Comparison of ENCODE assay signal across 14 cellular contexts in genomic region chrX:119636419-119636818, GRCh38. TPM values are rescaled to one million over a fixed set of nuclear protein-coding genes. Genes with fewer than 3 reads are reported as not detected.
DNase-seq lines count a peak whose midpoint lies in the region; ATAC-seq, FAIRE-seq and TF ChIP-seq lines count a peak whose summit lies in the region.
"Had no signal": no experiment of that assay in that cellular context is flagged by ENCODE, and none has a peak within 500 bp of the region (broad histone marks: within the 10 kb centered on the region; RNA-seq: fewer than 3 reads in every experiment).

No MANE protein-coding gene starts in this region.

- BruUV-seq in HepG2 (replicated peaks; lab: Mats Ljungman, UMichigan) = no TSS peak

- H3K4me1 ChIP-seq in spleen = peaks cover 3 to 41% (median 23%) of the 10 kb centered on the region in 6 donors
- H3K4me1 ChIP-seq in vagina = no peaks in the 10 kb centered on the region
- no peaks in the 10 kb centered on the region for H3K4me1 ChIP-seq in HepG2 (ENCODE audit: insufficient read depth, low read length)
- H3K4me1 ChIP-seq: A549 had no signal

- in situ Hi-C loops in HepG2 (cut with HindIII; ENCODE audit: extremely low pct_ligation_motif_present, low pct_unique_long_range_greater_than_20kb) = no loop called here

- H3K36me3 ChIP-seq in spleen (peaks cover 5 to 99% (median 39%) of the 10 kb centered on the region in 6 donors), vagina (peaks cover 0 to 3% of the 10 kb centered on the region in 2 donors), HepG2 (replicated peaks in 1 of 2; ENCODE audit: control insufficient read depth in 1 of 2, insufficient read depth in 2 of 2, low read length in 2 of 2) (no peaks in the 10 kb centered on the region)

- CTCF ChIA-PET in activated CD8-positive, alpha-beta memory T cell treated with anti-CD3 and anti-CD28 coated beads, Interleukin-2, amount 10 ng/mL, durations not matched to agents 7 days and 5 days (lab: Charles Lee) = interaction anchor here (1.2 to 1.4 kb wide), 2 partner anchors 93 to 120 kb away, joined by 3 read pairs; no protein-coding TSS in a partner anchor
- CTCF ChIA-PET in HepG2 (lab: Yijun Ruan, JAX; ENCODE audit: low intra/inter-chr PET ratio, low total read pairs) = no interaction called here

- H3K27me3 Mint-ChIP-seq in activated CD8-positive, alpha-beta memory T cell treated with anti-CD3 and anti-CD28 coated beads, Interleukin-2, amount 10 ng/mL, durations not matched to agents 7 days and 5 days = no peaks in the 10 kb centered on the region

- TF ChIP-seq RAD21 in HepG2 (CRISPR knock-in tag; IDR thresholded peaks at IDR 0.05) = no peak

- H3K4me3 ChIP-seq in spleen (no peak overlapping the region), vagina (no peak overlapping the region), HepG2 (replicated peaks in 1 of 3; ENCODE audit: insufficient read depth in 1 of 3, low read depth in 2 of 3, low read length in 3 of 3) (no peak overlapping the region)
- H3K4me3 ChIP-seq: A549 had no signal

- H2AFZ ChIP-seq in HepG2 (ENCODE audit: low read length) = no peak overlapping the region

- no peak overlapping the region for H3K4me2 ChIP-seq in HepG2 (ENCODE audit: low read depth, low read length)
- H3K4me2 ChIP-seq: A549 had no signal

- H3K9ac ChIP-seq in HepG2 (ENCODE audit: insufficient read depth, low read depth, low read length) = no peak overlapping the region

- H3K9me3 Mint-ChIP-seq in activated CD8-positive, alpha-beta memory T cell treated with anti-CD3 and anti-CD28 coated beads, Interleukin-2, amount 10 ng/mL, durations not matched to agents 7 days and 5 days (ENCODE audit: low read depth) = no peaks in the 10 kb centered on the region
- H3K9me3 Mint-ChIP-seq: natural killer cell had no signal

- no peak for TF ChIP-seq EP300 in HepG2 (IDR thresholded peaks at IDR 0.05; ENCODE audit: low read depth in 2 of 2, low read length in 2 of 2)
- TF ChIP-seq EP300 in HepG2 (CRISPR knock-in tag; IDR thresholded peaks at IDR 0.05; ENCODE audit: borderline replicate concordance) = no peak

- no peak for FAIRE-seq in HepG2 (lab: Jason Lieb, UNC)
- FAIRE-seq: A549, colon had no signal

- TF ChIP-seq POLR2A in spleen (IDR thresholded peaks at IDR 0.05) = no peak
- no peak for TF ChIP-seq POLR2A in vagina (IDR thresholded peaks at IDR 0.05)
- no peak for TF ChIP-seq POLR2A in HepG2 (IDR thresholded peaks at IDR 0.05; ENCODE audit: insufficient read depth in 1 of 2, low read depth in 2 of 2, low read length in 2 of 2)

- DNase-seq in activated CD8-positive, alpha-beta memory T cell treated with anti-CD3 and anti-CD28 coated beads, Interleukin-2, amount 10 ng/mL, durations not matched to agents 7 days and 5 days = no peak
- no peak for DNase-seq in activated CD8-positive, alpha-beta memory T cell treated with anti-CD3 and anti-CD28 coated beads for 24 hours
- DNase-seq in spleen (peak; percentile 83), vagina (ENCODE audit: extremely low spot score in 2 of 2) (no peak), HepG2 (ENCODE audit: low spot score) (no peak), SKM-1 (lab: John Stamatoyannopoulos, UW; ENCODE audit: unreplicated experiment) (no peak)
- DNase-seq: activated naive CD4-positive, alpha-beta T cell; IMR-90; islet precursor cell; natural killer cell had no signal

- 50 to 71% (median 57%) methylated on average over 1 to 8 of the region's 8 CpGs for WGBS in spleen, 5 donors
- 94% methylated on average over 3 of the region's 8 CpGs for WGBS in HepG2 (ENCODE audit: low lambda C conversion rate)

- H3K27me3 ChIP-seq in spleen (replicated peaks in 1 of 7) (no peaks in the 10 kb centered on the region), vagina (no peaks in the 10 kb centered on the region), HepG2 (ENCODE audit: control insufficient read depth in 1 of 2, insufficient read depth in 2 of 2, low read length in 2 of 2) (no peaks in the 10 kb centered on the region)

- H3K4me3 Mint-ChIP-seq in activated CD8-positive, alpha-beta memory T cell treated with anti-CD3 and anti-CD28 coated beads, Interleukin-2, amount 10 ng/mL, durations not matched to agents 7 days and 5 days = no peak overlapping the region
- H3K4me3 Mint-ChIP-seq: natural killer cell had no signal

- no peak for ATAC-seq in activated CD8-positive, alpha-beta memory T cell treated with anti-CD3 and anti-CD28 coated beads, Interleukin-2, amount 10 ng/mL, durations not matched to agents 7 days and 5 days
- ATAC-seq in GM21390 (IDR thresholded peaks at IDR 0.05; ENCODE audit: unreplicated experiment) (peak; percentile 48), HG03378 (IDR thresholded peaks at IDR 0.05; ENCODE audit: unreplicated experiment) (peak; percentile 38), HepG2 (no peak)
- ATAC-seq: A549 had no signal

- peaks cover 64% of the 10 kb centered on the region for H3K36me3 Mint-ChIP-seq in activated CD8-positive, alpha-beta memory T cell treated with anti-CD3 and anti-CD28 coated beads, Interleukin-2, amount 10 ng/mL, durations not matched to agents 7 days and 5 days
- H3K36me3 Mint-ChIP-seq: natural killer cell had no signal

- peak overlapping the region; percentile 32 for H3K27ac Mint-ChIP-seq in activated CD8-positive, alpha-beta memory T cell treated with anti-CD3 and anti-CD28 coated beads, Interleukin-2, amount 10 ng/mL, durations not matched to agents 7 days and 5 days

- H3K27ac ChIP-seq in spleen (peak overlapping the region in 4 of 8 donors; percentile 45 to 66 (median 52)), vagina (no peak overlapping the region), HepG2 (ENCODE audit: extremely low read length, insufficient read depth, low read length) (no peak overlapping the region)
- H3K27ac ChIP-seq: A549 had no signal

- peaks cover 21% of the 10 kb centered on the region for H3K4me1 Mint-ChIP-seq in activated CD8-positive, alpha-beta memory T cell treated with anti-CD3 and anti-CD28 coated beads, Interleukin-2, amount 10 ng/mL, durations not matched to agents 7 days and 5 days

- no peak for TF ChIP-seq CTCF in spleen (IDR thresholded peaks at IDR 0.05 in 8 of 11, conservative IDR thresholded peaks at IDR 0.05 in 3 of 11)
- TF ChIP-seq CTCF in vagina (IDR thresholded peaks at IDR 0.05) = no peak
- no peak for TF ChIP-seq CTCF in HepG2 (CRISPR knock-in tag; IDR thresholded peaks at IDR 0.05)

- POLR2A ChIA-PET in HepG2 (lab: Yijun Ruan, JAX) = no interaction called here

- H3K9me3 ChIP-seq in spleen (no peaks in the 10 kb centered on the region), vagina (no peaks in the 10 kb centered on the region), HepG2 (ENCODE audit: low read length) (no peaks in the 10 kb centered on the region)
- H3K9me3 ChIP-seq: A549 had no signal

- H4K20me1 ChIP-seq in HepG2 (ENCODE audit: insufficient read depth, low read length) = no peaks in the 10 kb centered on the region

- no peaks in the 10 kb centered on the region for H3K79me2 ChIP-seq in HepG2 (ENCODE audit: insufficient read depth, low read length)

- intact Hi-C loops in spleen (cut with DNase I; ENCODE audit: low total_unique reads) = no loop called here
- intact Hi-C loops in vagina (cut with DNase I) = no loop called here
- intact Hi-C loops in HepG2 (cut with micrococcal nuclease; ENCODE audit: unreplicated experiment) = no loop called here

RNA-seq across cellular contexts. Expression of gene NKRF, which starts 30.2 kb away (rescaled TPM):
- 10 to 100 TPM; 16.9 to 22.0 TPM for total RNA-seq in activated CD8-positive, alpha-beta memory T cell treated with anti-CD3 and anti-CD28 coated beads, Interleukin-2, amount 10 ng/mL, durations not matched to agents 7 days and 5 days
- total RNA-seq in spleen (10 to 100 TPM in 5 of 7 donors, 1 to 10 TPM in 2; 8.2 to 13.8 (median 12.5) TPM), vagina (9.8 TPM), HepG2 (2016; rRNA removed; fragmentation: Illumina TruSeq; extraction: Trizol) (6.0 and 12.2 TPM in 2 replicates)
- polyA plus RNA-seq in spleen (10 to 100 TPM in 1 of 3 donors, 1 to 10 TPM in 2; 6.9 to 10.9 (median 9.4) TPM), HepG2 (2011; rRNA removed) (2.9 and 3.3 TPM in 2 replicates)
- 0.51 and 0.79 TPM in 2 replicates for total RNA-seq in HepG2 (2016; cell fraction: cytosol; rRNA removed; fragmentation: Illumina TruSeq; extraction: Trizol; ENCODE audit: low read depth)
- 6.2 and 11.8 TPM in 2 replicates for total RNA-seq in HepG2 (2016; cell fraction: insoluble cytoplasmic fraction; rRNA removed; fragmentation: Illumina TruSeq; extraction: Trizol)
- 3.2 and 3.5 TPM in 2 replicates for total RNA-seq in HepG2 (2016; cell fraction: membrane; rRNA removed; fragmentation: Illumina TruSeq; extraction: Trizol)
- total RNA-seq in HepG2 (2016; cell fraction: nucleus; rRNA removed; fragmentation: Illumina TruSeq; extraction: Trizol) = 7.9 and 9.5 TPM in 2 replicates
- 1.7 and 2.7 TPM in 2 replicates for polyA plus RNA-seq in HepG2 (2011; cell fraction: cytosol; rRNA removed)
- 3.1 and 3.2 TPM in 2 replicates for polyA plus RNA-seq in HepG2 (2011; cell fraction: nucleus; rRNA removed)
- 6.7 and 8.1 TPM in 2 replicates for polyA plus RNA-seq in HepG2 (2012)
- polyA plus RNA-seq in HepG2 (2016; cell fraction: cytosol; fragmentation: Illumina TruSeq; extraction: Trizol; ENCODE audit: low read depth) = 0.48 and 0.50 TPM in 2 replicates
- 10.8 and 11.1 TPM in 2 replicates for polyA plus RNA-seq in HepG2 (2016; cell fraction: insoluble cytoplasmic fraction; fragmentation: Illumina TruSeq; extraction: Trizol; ENCODE audit: low read depth)
- 1.5 and 2.1 TPM in 2 replicates for polyA plus RNA-seq in HepG2 (2016; cell fraction: membrane; fragmentation: Illumina TruSeq; extraction: Trizol; ENCODE audit: low read depth)
- polyA plus RNA-seq in HepG2 (2016; cell fraction: nucleus; fragmentation: Illumina TruSeq; extraction: Trizol; ENCODE audit: insufficient read depth, low read depth) = 10.9 and 13.0 TPM in 2 replicates
- 3.8 and 8.4 TPM in 2 replicates for polyA minus RNA-seq in HepG2 (2011; rRNA and poly(A)+ RNA removed; ENCODE audit: low replicate concordance)
- polyA minus RNA-seq in HepG2 (2011; cell fraction: cytosol; rRNA and poly(A)+ RNA removed) = 5.5 and 6.5 TPM in 2 replicates
- polyA minus RNA-seq in HepG2 (2011; cell fraction: nucleus; rRNA and poly(A)+ RNA removed) = 7.2 and 9.7 TPM in 2 replicates

RNA-seq across cellular contexts. Expression of gene SEPTIN6, which starts 56.5 kb away (rescaled TPM):
- 100 to 1,000 TPM; 236 to 263 TPM for total RNA-seq in activated CD8-positive, alpha-beta memory T cell treated with anti-CD3 and anti-CD28 coated beads, Interleukin-2, amount 10 ng/mL, durations not matched to agents 7 days and 5 days
- total RNA-seq in spleen (100 to 1,000 TPM in 3 of 7 donors, 10 to 100 TPM in 4; 94.7 to 139 (median 99.8) TPM), vagina (25.8 TPM), HepG2 (2016; rRNA removed; fragmentation: Illumina TruSeq; extraction: Trizol) (21.7 and 34.1 TPM in 2 replicates)
- polyA plus RNA-seq in spleen (10 to 100 TPM; 45.1 to 58.2 (median 50.8) TPM), HepG2 (2011; rRNA removed) (35.9 and 38.3 TPM in 2 replicates)
- total RNA-seq in HepG2 (2016; cell fraction: cytosol; rRNA removed; fragmentation: Illumina TruSeq; extraction: Trizol; ENCODE audit: low read depth) = 4.2 and 4.3 TPM in 2 replicates
- 22.6 and 30.6 TPM in 2 replicates for total RNA-seq in HepG2 (2016; cell fraction: insoluble cytoplasmic fraction; rRNA removed; fragmentation: Illumina TruSeq; extraction: Trizol)
- total RNA-seq in HepG2 (2016; cell fraction: membrane; rRNA removed; fragmentation: Illumina TruSeq; extraction: Trizol) = 11.6 and 11.9 TPM in 2 replicates
- 13.4 and 14.5 TPM in 2 replicates for total RNA-seq in HepG2 (2016; cell fraction: nucleus; rRNA removed; fragmentation: Illumina TruSeq; extraction: Trizol)
- polyA plus RNA-seq in HepG2 (2011; cell fraction: cytosol; rRNA removed) = 35.8 and 37.3 TPM in 2 replicates
- polyA plus RNA-seq in HepG2 (2011; cell fraction: nucleus; rRNA removed) = 20.9 and 22.6 TPM in 2 replicates
- polyA plus RNA-seq in HepG2 (2012) = 17.4 and 20.8 TPM in 2 replicates
- 4.8 and 6.3 TPM in 2 replicates for polyA plus RNA-seq in HepG2 (2016; cell fraction: cytosol; fragmentation: Illumina TruSeq; extraction: Trizol; ENCODE audit: low read depth)
- polyA plus RNA-seq in HepG2 (2016; cell fraction: insoluble cytoplasmic fraction; fragmentation: Illumina TruSeq; extraction: Trizol; ENCODE audit: low read depth) = 33.9 and 37.2 TPM in 2 replicates
- polyA plus RNA-seq in HepG2 (2016; cell fraction: membrane; fragmentation: Illumina TruSeq; extraction: Trizol; ENCODE audit: low read depth) = 11.2 and 12.4 TPM in 2 replicates
- polyA plus RNA-seq in HepG2 (2016; cell fraction: nucleus; fragmentation: Illumina TruSeq; extraction: Trizol; ENCODE audit: insufficient read depth, low read depth) = 25.4 and 30.7 TPM in 2 replicates
- polyA minus RNA-seq in HepG2 (2011; rRNA and poly(A)+ RNA removed; ENCODE audit: low replicate concordance) = 52.2 and 78.0 TPM in 2 replicates
- polyA minus RNA-seq in HepG2 (2011; cell fraction: cytosol; rRNA and poly(A)+ RNA removed) = 24.4 and 30.2 TPM in 2 replicates
- polyA minus RNA-seq in HepG2 (2011; cell fraction: nucleus; rRNA and poly(A)+ RNA removed) = 10.7 and 23.0 TPM in 2 replicates

Comparison
In these comparisons a context has a peak if more than half of its experiments do, and no peak if none do; other contexts are left out.
1. ATAC-seq: peak in GM21390 (single experiment) and HG03378 (single experiment); none in activated CD8-positive, alpha-beta memory T cell treated with anti-CD3 and anti-CD28 coated beads, Interleukin-2, amount 10 ng/mL, durations not matched to agents 7 days and 5 days (single experiment) and HepG2 (single experiment).